ENCODE assay signal across 19 cellular contexts in genomic region chr2:208570851-208571763, GRCh38.
DNase-seq lines count a peak whose midpoint lies in the region; ATAC-seq, FAIRE-seq and TF ChIP-seq lines count a peak whose summit lies in the region.
"Had no signal": no experiment of that assay in that cellular context is flagged by ENCODE, and none has a peak within 500 bp of the region (broad histone marks: within the 10 kb centered on the region; RNA-seq: fewer than 3 reads in every experiment).

No MANE protein-coding gene starts in this region.

- H3K27ac ChIP-seq in VCaP = no peak overlapping the region
- H3K27ac ChIP-seq: foreskin keratinocyte, lower lobe of right lung had no signal

- peak overlapping the region; percentile 37 for H3K4me3 Mint-ChIP-seq in nephron progenitor cell
- H3K4me3 Mint-ChIP-seq: natural killer cell treated with Interleukin-12 subunit alpha and Interleukin-12 subunit beta and Interleukin-15 and Interleukin-18, amount 100 ng/mL, for 72 hours had no signal

- TF ChIP-seq CTCF in D721Med (IDR thresholded peaks at IDR 0.05; ENCODE audit: insufficient read depth, missing control alignments) (peak; percentile 7), VCaP (conservative IDR thresholded peaks at IDR 0.05) (peak; percentile 51), nephron progenitor cell (IDR thresholded peaks at IDR 0.05) (no peak)

- peaks cover 12% of the 10 kb centered on the region for H3K4me1 Mint-ChIP-seq in nephron progenitor cell

- FAIRE-seq in D721Med (lab: Jason Lieb, UNC) = no peak

- DNase-seq in D721Med (ENCODE audit: insufficient read length, low spot score) (no peak), NCI-H2227 (lab: John Stamatoyannopoulos, UW; ENCODE audit: unreplicated experiment) (peak; percentile 35), nephron progenitor cell (no peak), hepatic stellate cell (ENCODE audit: low spot score) (no peak)
- no peak for DNase-seq in stimulated activated CD4-positive, alpha-beta T cell treated with anti-CD3 and anti-CD28 coated beads, Interleukin-1b, Interleukin-23, amount 100 ng/mL, for 48 hours
- DNase-seq: anterior cingulate cortex; DMS79; foreskin keratinocyte; GOT3; lower lobe of right lung; NCI-H1048; NCI-H2171 treated with DMSO at 0.1 percent for 48 hours; retina; stimulated activated CD4-positive, alpha-beta T cell treated with anti-CD3 and anti-CD28 coated beads, Interleukin-2, amount 100 ng/mL, for 24 hours had no signal

- no peak overlapping the region for H3K27ac Mint-ChIP-seq in nephron progenitor cell
- H3K27ac Mint-ChIP-seq: activated T-helper 2 cell treated with anti-CD3 and anti-CD28 coated beads, Interferon-gamma antibody, Interleukin-2, Interleukin-4, amounts not matched to agents 10 μg/mL and 5 μg/mL and 100 μg/mL, durations not matched to agents 14 hours and 24 hours and 36 hours; natural killer cell treated with Interleukin-12 subunit alpha and Interleukin-12 subunit beta and Interleukin-15 and Interleukin-18, amount 100 ng/mL, for 72 hours had no signal

- peaks cover 2% of the 10 kb centered on the region for H3K27me3 Mint-ChIP-seq in nephron progenitor cell (ENCODE audit: low read depth, poor library complexity)
- H3K27me3 Mint-ChIP-seq: natural killer cell treated with Interleukin-12 subunit alpha and Interleukin-12 subunit beta and Interleukin-15 and Interleukin-18, amount 100 ng/mL, for 72 hours had no signal

- H3K9me3 Mint-ChIP-seq in nephron progenitor cell = no peaks in the 10 kb centered on the region
- H3K9me3 Mint-ChIP-seq: activated T-helper 2 cell treated with anti-CD3 and anti-CD28 coated beads, Interferon-gamma antibody, Interleukin-2, Interleukin-4, amounts not matched to agents 10 μg/mL and 5 μg/mL and 100 μg/mL, durations not matched to agents 14 hours and 24 hours and 36 hours had no signal

- ATAC-seq in HG03442 (IDR thresholded peaks at IDR 0.05; ENCODE audit: unreplicated experiment) (no peak), HG03571 (IDR thresholded peaks at IDR 0.05; ENCODE audit: unreplicated experiment) (no peak)
- ATAC-seq: foreskin keratinocyte; lower lobe of right lung; natural killer cell treated with Interleukin-12 subunit alpha and Interleukin-12 subunit beta and Interleukin-15 and Interleukin-18, amount 100 ng/mL, for 72 hours had no signal

- H3K36me3 Mint-ChIP-seq in nephron progenitor cell (ENCODE audit: low read depth) = no peaks in the 10 kb centered on the region
- H3K36me3 Mint-ChIP-seq: natural killer cell treated with Interleukin-12 subunit alpha and Interleukin-12 subunit beta and Interleukin-15 and Interleukin-18, amount 100 ng/mL, for 72 hours had no signal
